In genomic region chr14:106809615-106810014, GRCh38 we compare ENCODE assay signal across 30 cellular contexts.
"Had no signal": no experiment of that assay in that cellular context is flagged by ENCODE, and none has a peak within 500 bp of the region (broad histone marks: within the 10 kb centered on the region; RNA-seq: fewer than 3 reads in every experiment).

No MANE protein-coding gene starts in this region.

- ATAC-seq: activated T-cell treated with anti-CD3 and anti-CD28 coated beads, Interleukin-2, amount 50 U/mL, for 4 hours; heart left ventricle; left colon; pancreas; sciatic nerve had no signal

- H3K36me3 ChIP-seq: brain microvascular endothelial cell, heart left ventricle, pancreas, prostate gland, transverse colon had no signal

- H3K27ac Mint-ChIP-seq: activated naive CD8-positive, alpha-beta T cell; activated T-helper 2 cell treated with anti-CD3 and anti-CD28 coated beads, Interferon-gamma antibody, Interleukin-2, Interleukin-4, amounts not matched to agents 10 μg/mL and 5 μg/mL and 100 μg/mL, durations not matched to agents 14 hours and 24 hours and 36 hours; effector memory CD8-positive, alpha-beta T cell; immature natural killer cell; mesothelial cell of epicardium; naive B cell; nephron progenitor cell had no signal

- H3K9me3 Mint-ChIP-seq: activated T-cell treated with anti-CD3 and anti-CD28 coated beads, Interleukin-2, amount 50 U/mL, for 4 hours; activated T-helper 2 cell treated with anti-CD3 and anti-CD28 coated beads, Interferon-gamma antibody, Interleukin-2, Interleukin-4, amounts not matched to agents 10 μg/mL and 5 μg/mL and 100 μg/mL, durations not matched to agents 14 hours and 24 hours and 36 hours; effector memory CD8-positive, alpha-beta T cell; immature natural killer cell; naive B cell had no signal

- DNase-seq: activated CD4-positive, alpha-beta T cell treated with anti-CD3 and anti-CD28 coated beads for 4 hours; activated CD4-positive, alpha-beta T cell treated with anti-CD3 and anti-CD28 coated beads, Interleukin-2, amount 50 U/mL, for 48 hours; activated CD4-positive, CD25-positive, alpha-beta regulatory T cell; activated T-cell treated with anti-CD3 and anti-CD28 coated beads, Interleukin-2, amount 50 U/mL, for 4 hours; brain microvascular endothelial cell; caudate nucleus; cortex of kidney; effector memory CD8-positive, alpha-beta T cell; erythroblast; heart left ventricle; hypothalamus; immature natural killer cell; kidney; left colon; mammary epithelial cell; naive B cell; nephron progenitor cell; pancreas; retina; small intestine; stimulated activated CD4-positive, alpha-beta T cell treated with anti-CD3 and anti-CD28 coated beads, Interleukin-4, amount 100 ng/mL, for 4 hours; stimulated activated naive CD4-positive, alpha-beta T cell; testis; transverse colon had no signal

- H3K4me1 ChIP-seq: heart left ventricle, pancreas, prostate gland, testis had no signal

- H3K27me3 Mint-ChIP-seq: naive B cell had no signal

- H3K4me1 Mint-ChIP-seq: immature natural killer cell, mesothelial cell of epicardium, nephron progenitor cell had no signal

- H3K27me3 ChIP-seq: brain microvascular endothelial cell, pancreas, testis had no signal

- FAIRE-seq: astrocyte, pancreas, small intestine had no signal

- H3K27ac ChIP-seq: brain microvascular endothelial cell, heart left ventricle, pancreas, prostate gland, testis, transverse colon had no signal

- H3K4me3 ChIP-seq: heart left ventricle, pancreas, prostate gland, testis, transverse colon had no signal

- H3K4me3 Mint-ChIP-seq: activated naive CD8-positive, alpha-beta T cell; activated T-cell treated with anti-CD3 and anti-CD28 coated beads, Interleukin-2, amount 50 U/mL, for 4 hours; effector memory CD8-positive, alpha-beta T cell; immature natural killer cell; mesothelial cell of epicardium; nephron progenitor cell had no signal

- H3K9me3 ChIP-seq: heart left ventricle, pancreas, prostate gland, testis, transverse colon had no signal
